ENCODE assay signal across 19 cellular contexts in genomic region chr9:115165233-115165632, GRCh38. TPM values are rescaled to one million over a fixed set of nuclear protein-coding genes. Genes with fewer than 3 reads are reported as not detected.
"Had no signal": no experiment of that assay in that cellular context is flagged by ENCODE, and none has a peak within 500 bp of the region (broad histone marks: within the 10 kb centered on the region; RNA-seq: fewer than 3 reads in every experiment).

No MANE protein-coding gene starts in this region.

- H3K9me3 ChIP-seq: heart right ventricle, thoracic aorta, upper lobe of right lung had no signal

- H3K36me3 ChIP-seq: brain microvascular endothelial cell, heart right ventricle, thoracic aorta, upper lobe of right lung had no signal

- H3K4me3 ChIP-seq: heart right ventricle, thoracic aorta, upper lobe of right lung had no signal

- H3K36me3 Mint-ChIP-seq: activated naive CD8-positive, alpha-beta T cell; natural killer cell; stimulated activated effector memory CD8-positive, alpha-beta T cell treated with anti-CD3 and anti-CD28 coated beads, Interleukin-12 subunit alpha, Interleukin-12 subunit beta, amount 100 ng/mL, for 72 hours had no signal

- DNase-seq: activated CD4-positive, alpha-beta T cell treated with anti-CD3 and anti-CD28 coated beads for 48 hours; activated CD8-positive, alpha-beta memory T cell treated with anti-CD3 and anti-CD28 coated beads, Interleukin-2, amount 50 U/mL, for 4 hours; activated CD8-positive, alpha-beta T cell treated with anti-CD3 and anti-CD28 coated beads for 36 hours; activated gamma-delta T cell; activated T-cell treated with anti-CD3 and anti-CD28 coated beads, Interleukin-2, amount 50 U/mL, for 48 hours; brain microvascular endothelial cell; cortex of kidney; effector CD4-positive, alpha-beta T cell; heart right ventricle; left colon; natural killer cell; stimulated activated CD4-positive, alpha-beta T cell treated with anti-CD3 and anti-CD28 coated beads, Interleukin-12 subunit alpha, Interleukin-12 subunit beta, amount 100 ng/mL, for 4 hours; stimulated activated CD4-positive, alpha-beta T cell treated with anti-CD3 and anti-CD28 coated beads, Interleukin-2, amount 100 ng/mL, for 24 hours; T-helper 2 cell; upper lobe of right lung had no signal

- H3K4me1 Mint-ChIP-seq: natural killer cell; stimulated activated effector memory CD8-positive, alpha-beta T cell treated with anti-CD3 and anti-CD28 coated beads, Interleukin-12 subunit alpha, Interleukin-12 subunit beta, amount 100 ng/mL, for 72 hours had no signal

- H3K27ac Mint-ChIP-seq: activated CD8-positive, alpha-beta T cell treated with anti-CD3 and anti-CD28 coated beads for 36 hours; activated naive CD8-positive, alpha-beta T cell; natural killer cell; stimulated activated effector memory CD8-positive, alpha-beta T cell treated with anti-CD3 and anti-CD28 coated beads, Interleukin-12 subunit alpha, Interleukin-12 subunit beta, amount 100 ng/mL, for 72 hours; WTC11 had no signal

- H3K27ac ChIP-seq: brain microvascular endothelial cell, heart right ventricle, thoracic aorta, upper lobe of right lung had no signal

- H3K27me3 ChIP-seq: brain microvascular endothelial cell, upper lobe of right lung had no signal

- H3K4me3 Mint-ChIP-seq: activated CD8-positive, alpha-beta T cell treated with anti-CD3 and anti-CD28 coated beads for 36 hours; activated naive CD8-positive, alpha-beta T cell; natural killer cell; stimulated activated effector memory CD8-positive, alpha-beta T cell treated with anti-CD3 and anti-CD28 coated beads, Interleukin-12 subunit alpha, Interleukin-12 subunit beta, amount 100 ng/mL, for 72 hours; WTC11 had no signal

- H3K9me3 Mint-ChIP-seq: activated CD8-positive, alpha-beta T cell treated with anti-CD3 and anti-CD28 coated beads for 36 hours had no signal

- ATAC-seq: activated CD8-positive, alpha-beta T cell treated with anti-CD3 and anti-CD28 coated beads for 36 hours; heart right ventricle; left colon; natural killer cell; stimulated activated effector memory CD8-positive, alpha-beta T cell treated with anti-CD3 and anti-CD28 coated beads, Interleukin-12 subunit alpha, Interleukin-12 subunit beta, amount 100 ng/mL, for 72 hours; upper lobe of right lung had no signal

- H3K4me1 ChIP-seq: heart right ventricle, upper lobe of right lung had no signal

RNA-seq across cellular contexts. Expression of gene TNC, which starts 47.3 kb away (rescaled TPM):
- total RNA-seq: natural killer cell had no signal
